1 cellular context compared by ENCODE assay signal in the genomic region with DNA sequence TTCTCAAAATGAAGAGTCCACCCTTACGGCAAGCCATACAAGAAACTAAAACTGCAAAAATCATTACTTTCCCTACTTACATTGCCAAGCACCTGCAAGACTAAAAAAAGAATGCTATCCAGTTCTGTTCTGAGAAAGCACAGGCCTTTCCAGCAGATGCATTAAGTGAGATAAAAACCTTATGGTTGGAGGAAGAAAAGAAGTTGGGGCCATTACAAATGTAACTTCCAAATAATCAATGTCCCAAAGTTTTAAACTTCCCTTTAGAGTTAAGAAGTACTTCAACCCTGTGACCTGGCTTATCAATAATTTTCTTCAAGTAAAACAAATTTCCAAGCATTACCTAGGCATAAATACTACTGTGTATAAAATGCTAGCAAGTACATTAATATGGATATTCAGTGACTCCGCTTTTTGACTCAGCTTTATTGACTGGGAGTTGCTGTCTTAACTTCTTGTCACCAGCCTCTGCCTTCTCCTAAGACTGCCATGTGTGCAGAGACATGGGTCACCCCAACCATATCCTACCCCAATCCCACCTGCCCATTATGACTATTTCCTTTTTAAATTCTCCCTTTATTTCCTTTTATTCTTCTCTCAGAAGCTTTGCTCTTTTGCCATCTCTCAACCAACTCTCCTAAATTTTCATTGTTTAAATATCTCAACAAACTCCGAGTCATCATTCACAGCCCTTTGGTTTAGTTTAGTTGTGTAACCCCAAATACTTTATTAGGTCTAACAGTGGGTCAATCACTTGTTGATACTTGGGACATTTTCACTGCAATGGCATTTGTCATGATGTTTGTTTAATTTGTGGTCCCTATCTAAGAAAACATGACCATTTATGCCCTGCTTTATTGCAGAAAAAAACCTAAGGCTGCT.
TF ChIP-seq lines count a peak whose summit lies in the region.

No MANE protein-coding gene starts in this region.

TF ChIP-seq in K562, 482 proteins besides CTCF, POLR2A, EP300 and RAD21 (continued from another document and continues in another):
- TF ChIP-seq ARID3A (IDR thresholded peaks at IDR 0.05; ENCODE audit: borderline replicate concordance, low read depth, low read length) (peak; percentile 75; the same call in 1 of the 2 replicates), FOS (IDR thresholded peaks at IDR 0.05; ENCODE audit: extremely low read depth, insufficient read length) (no peak), CBFA2T2 (conservative IDR thresholded peaks at IDR 0.05) (peak; percentile 78), MTA2 (IDR thresholded peaks at IDR 0.05; ENCODE audit: low read depth) (peak; percentile 63), SOX6 (IDR thresholded peaks at IDR 0.05) (peak; percentile 59), TBL1XR1 (IDR thresholded peaks at IDR 0.05; ENCODE audit: low read length in 2 of 2) (peak in 1 of 2 experiments; percentile 76; a peak in 2 of 4 replicates), ZNF75A (CRISPR knock-in tag; IDR thresholded peaks at IDR 0.05) (no peak), DNMT1 (IDR thresholded peaks at IDR 0.05) (no peak), TCF3 (CRISPR knock-in tag; IDR thresholded peaks at IDR 0.05) (peak; percentile 88), RBM17 (IDR thresholded peaks at IDR 0.05; ENCODE audit: borderline replicate concordance, low read depth, low read length) (no peak), DPF2 (IDR thresholded peaks at IDR 0.05) (peak; percentile 70), ZEB2 (IDR thresholded peaks at IDR 0.05) (peak; percentile 29; the same call in 1 of the 2 replicates), LEF1 (IDR thresholded peaks at IDR 0.05) (peak; percentile 75; the same call in 1 of the 2 replicates), TEAD4 (IDR thresholded peaks at IDR 0.05; ENCODE audit: low read length) (peak; percentile 88), TEAD4 (CRISPR knock-in tag; IDR thresholded peaks at IDR 0.05; ENCODE audit: borderline replicate concordance) (no peak), ARID1B (IDR thresholded peaks at IDR 0.05) (peak; percentile 88), CBX3 (IDR thresholded peaks at IDR 0.05; ENCODE audit: borderline replicate concordance in 1 of 2, low read length in 2 of 2) (0 out of 3 replicates have a peak, but pooled peaks of 1 of the 2 experiments have one; percentile 15), FOSL1 (tag; conservative IDR thresholded peaks at IDR 0.05) (0 out of 2 replicates have a peak, but pooled peaks have one; percentile 32), ZNF699 (CRISPR knock-in tag; IDR thresholded peaks at IDR 0.05; ENCODE audit: insufficient replicate concordance) (no peak), TRIM24 (IDR thresholded peaks at IDR 0.05) (0 out of 4 replicates have a peak, but pooled peaks of 1 of the 2 experiments have one; percentile 7), ZFX (CRISPR knock-in tag; IDR thresholded peaks at IDR 0.05) (0 out of 2 replicates have a peak, but pooled peaks have one; percentile 27), JUND (IDR thresholded peaks at IDR 0.05; ENCODE audit: borderline replicate concordance, low read depth, low read length) (no peak), JUND (tag; IDR thresholded peaks at IDR 0.05; ENCODE audit: borderline replicate concordance, low read depth, low read length) (peak; percentile 19; the same call in 2 of the 3 replicates), NFIC (IDR thresholded peaks at IDR 0.05) (peak; percentile 43), CHCHD3 (CRISPR knock-in tag; IDR thresholded peaks at IDR 0.05) (0 out of 2 replicates have a peak, but pooled peaks have one; percentile 7), ZNF143 (CRISPR knock-in tag; IDR thresholded peaks at IDR 0.05) (no peak)
- TF ChIP-seq, protein P1, sequence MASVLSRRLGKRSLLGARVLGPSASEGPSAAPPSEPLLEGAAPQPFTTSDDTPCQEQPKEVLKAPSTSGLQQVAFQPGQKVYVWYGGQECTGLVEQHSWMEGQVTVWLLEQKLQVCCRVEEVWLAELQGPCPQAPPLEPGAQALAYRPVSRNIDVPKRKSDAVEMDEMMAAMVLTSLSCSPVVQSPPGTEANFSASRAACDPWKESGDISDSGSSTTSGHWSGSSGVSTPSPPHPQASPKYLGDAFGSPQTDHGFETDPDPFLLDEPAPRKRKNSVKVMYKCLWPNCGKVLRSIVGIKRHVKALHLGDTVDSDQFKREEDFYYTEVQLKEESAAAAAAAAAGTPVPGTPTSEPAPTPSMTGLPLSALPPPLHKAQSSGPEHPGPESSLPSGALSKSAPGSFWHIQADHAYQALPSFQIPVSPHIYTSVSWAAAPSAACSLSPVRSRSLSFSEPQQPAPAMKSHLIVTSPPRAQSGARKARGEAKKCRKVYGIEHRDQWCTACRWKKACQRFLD (CRISPR knock-in tag; IDR thresholded peaks at IDR 0.05) = 0 out of 2 replicates have a peak, but pooled peaks have one; percentile 64
- TF ChIP-seq, protein P2, sequence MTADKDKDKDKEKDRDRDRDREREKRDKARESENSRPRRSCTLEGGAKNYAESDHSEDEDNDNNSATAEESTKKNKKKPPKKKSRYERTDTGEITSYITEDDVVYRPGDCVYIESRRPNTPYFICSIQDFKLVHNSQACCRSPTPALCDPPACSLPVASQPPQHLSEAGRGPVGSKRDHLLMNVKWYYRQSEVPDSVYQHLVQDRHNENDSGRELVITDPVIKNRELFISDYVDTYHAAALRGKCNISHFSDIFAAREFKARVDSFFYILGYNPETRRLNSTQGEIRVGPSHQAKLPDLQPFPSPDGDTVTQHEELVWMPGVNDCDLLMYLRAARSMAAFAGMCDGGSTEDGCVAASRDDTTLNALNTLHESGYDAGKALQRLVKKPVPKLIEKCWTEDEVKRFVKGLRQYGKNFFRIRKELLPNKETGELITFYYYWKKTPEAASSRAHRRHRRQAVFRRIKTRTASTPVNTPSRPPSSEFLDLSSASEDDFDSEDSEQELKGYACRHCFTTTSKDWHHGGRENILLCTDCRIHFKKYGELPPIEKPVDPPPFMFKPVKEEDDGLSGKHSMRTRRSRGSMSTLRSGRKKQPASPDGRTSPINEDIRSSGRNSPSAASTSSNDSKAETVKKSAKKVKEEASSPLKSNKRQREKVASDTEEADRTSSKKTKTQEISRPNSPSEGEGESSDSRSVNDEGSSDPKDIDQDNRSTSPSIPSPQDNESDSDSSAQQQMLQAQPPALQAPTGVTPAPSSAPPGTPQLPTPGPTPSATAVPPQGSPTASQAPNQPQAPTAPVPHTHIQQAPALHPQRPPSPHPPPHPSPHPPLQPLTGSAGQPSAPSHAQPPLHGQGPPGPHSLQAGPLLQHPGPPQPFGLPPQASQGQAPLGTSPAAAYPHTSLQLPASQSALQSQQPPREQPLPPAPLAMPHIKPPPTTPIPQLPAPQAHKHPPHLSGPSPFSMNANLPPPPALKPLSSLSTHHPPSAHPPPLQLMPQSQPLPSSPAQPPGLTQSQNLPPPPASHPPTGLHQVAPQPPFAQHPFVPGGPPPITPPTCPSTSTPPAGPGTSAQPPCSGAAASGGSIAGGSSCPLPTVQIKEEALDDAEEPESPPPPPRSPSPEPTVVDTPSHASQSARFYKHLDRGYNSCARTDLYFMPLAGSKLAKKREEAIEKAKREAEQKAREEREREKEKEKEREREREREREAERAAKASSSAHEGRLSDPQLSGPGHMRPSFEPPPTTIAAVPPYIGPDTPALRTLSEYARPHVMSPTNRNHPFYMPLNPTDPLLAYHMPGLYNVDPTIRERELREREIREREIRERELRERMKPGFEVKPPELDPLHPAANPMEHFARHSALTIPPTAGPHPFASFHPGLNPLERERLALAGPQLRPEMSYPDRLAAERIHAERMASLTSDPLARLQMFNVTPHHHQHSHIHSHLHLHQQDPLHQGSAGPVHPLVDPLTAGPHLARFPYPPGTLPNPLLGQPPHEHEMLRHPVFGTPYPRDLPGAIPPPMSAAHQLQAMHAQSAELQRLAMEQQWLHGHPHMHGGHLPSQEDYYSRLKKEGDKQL (CRISPR knock-in tag; IDR thresholded peaks at IDR 0.05; ENCODE audit: borderline replicate concordance) = 0 out of 2 replicates have a peak, but pooled peaks have one; percentile 36
- TF ChIP-seq, protein P3, sequence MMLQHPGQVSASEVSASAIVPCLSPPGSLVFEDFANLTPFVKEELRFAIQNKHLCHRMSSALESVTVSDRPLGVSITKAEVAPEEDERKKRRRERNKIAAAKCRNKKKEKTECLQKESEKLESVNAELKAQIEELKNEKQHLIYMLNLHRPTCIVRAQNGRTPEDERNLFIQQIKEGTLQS (IDR thresholded peaks at IDR 0.05) = no peak
- TF ChIP-seq, protein P3 (CRISPR knock-in tag; conservative IDR thresholded peaks at IDR 0.05) = no peak
- TF ChIP-seq, protein P4, sequence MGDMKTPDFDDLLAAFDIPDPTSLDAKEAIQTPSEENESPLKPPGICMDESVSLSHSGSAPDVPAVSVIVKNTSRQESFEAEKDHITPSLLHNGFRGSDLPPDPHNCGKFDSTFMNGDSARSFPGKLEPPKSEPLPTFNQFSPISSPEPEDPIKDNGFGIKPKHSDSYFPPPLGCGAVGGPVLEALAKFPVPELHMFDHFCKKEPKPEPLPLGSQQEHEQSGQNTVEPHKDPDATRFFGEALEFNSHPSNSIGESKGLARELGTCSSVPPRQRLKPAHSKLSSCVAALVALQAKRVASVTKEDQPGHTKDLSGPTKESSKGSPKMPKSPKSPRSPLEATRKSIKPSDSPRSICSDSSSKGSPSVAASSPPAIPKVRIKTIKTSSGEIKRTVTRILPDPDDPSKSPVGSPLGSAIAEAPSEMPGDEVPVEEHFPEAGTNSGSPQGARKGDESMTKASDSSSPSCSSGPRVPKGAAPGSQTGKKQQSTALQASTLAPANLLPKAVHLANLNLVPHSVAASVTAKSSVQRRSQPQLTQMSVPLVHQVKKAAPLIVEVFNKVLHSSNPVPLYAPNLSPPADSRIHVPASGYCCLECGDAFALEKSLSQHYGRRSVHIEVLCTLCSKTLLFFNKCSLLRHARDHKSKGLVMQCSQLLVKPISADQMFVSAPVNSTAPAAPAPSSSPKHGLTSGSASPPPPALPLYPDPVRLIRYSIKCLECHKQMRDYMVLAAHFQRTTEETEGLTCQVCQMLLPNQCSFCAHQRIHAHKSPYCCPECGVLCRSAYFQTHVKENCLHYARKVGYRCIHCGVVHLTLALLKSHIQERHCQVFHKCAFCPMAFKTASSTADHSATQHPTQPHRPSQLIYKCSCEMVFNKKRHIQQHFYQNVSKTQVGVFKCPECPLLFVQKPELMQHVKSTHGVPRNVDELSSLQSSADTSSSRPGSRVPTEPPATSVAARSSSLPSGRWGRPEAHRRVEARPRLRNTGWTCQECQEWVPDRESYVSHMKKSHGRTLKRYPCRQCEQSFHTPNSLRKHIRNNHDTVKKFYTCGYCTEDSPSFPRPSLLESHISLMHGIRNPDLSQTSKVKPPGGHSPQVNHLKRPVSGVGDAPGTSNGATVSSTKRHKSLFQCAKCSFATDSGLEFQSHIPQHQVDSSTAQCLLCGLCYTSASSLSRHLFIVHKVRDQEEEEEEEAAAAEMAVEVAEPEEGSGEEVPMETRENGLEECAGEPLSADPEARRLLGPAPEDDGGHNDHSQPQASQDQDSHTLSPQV (IDR thresholded peaks at IDR 0.05) = 0 out of 2 replicates have a peak, but pooled peaks have one; percentile 60
- TF ChIP-seq, protein P5, sequence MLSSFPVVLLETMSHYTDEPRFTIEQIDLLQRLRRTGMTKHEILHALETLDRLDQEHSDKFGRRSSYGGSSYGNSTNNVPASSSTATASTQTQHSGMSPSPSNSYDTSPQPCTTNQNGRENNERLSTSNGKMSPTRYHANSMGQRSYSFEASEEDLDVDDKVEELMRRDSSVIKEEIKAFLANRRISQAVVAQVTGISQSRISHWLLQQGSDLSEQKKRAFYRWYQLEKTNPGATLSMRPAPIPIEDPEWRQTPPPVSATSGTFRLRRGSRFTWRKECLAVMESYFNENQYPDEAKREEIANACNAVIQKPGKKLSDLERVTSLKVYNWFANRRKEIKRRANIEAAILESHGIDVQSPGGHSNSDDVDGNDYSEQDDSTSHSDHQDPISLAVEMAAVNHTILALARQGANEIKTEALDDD (IDR thresholded peaks at IDR 0.05) = 0 out of 2 replicates have a peak, but pooled peaks have one; percentile 5
